ENCODE assay signal across 8 cellular contexts in the genomic region with DNA sequence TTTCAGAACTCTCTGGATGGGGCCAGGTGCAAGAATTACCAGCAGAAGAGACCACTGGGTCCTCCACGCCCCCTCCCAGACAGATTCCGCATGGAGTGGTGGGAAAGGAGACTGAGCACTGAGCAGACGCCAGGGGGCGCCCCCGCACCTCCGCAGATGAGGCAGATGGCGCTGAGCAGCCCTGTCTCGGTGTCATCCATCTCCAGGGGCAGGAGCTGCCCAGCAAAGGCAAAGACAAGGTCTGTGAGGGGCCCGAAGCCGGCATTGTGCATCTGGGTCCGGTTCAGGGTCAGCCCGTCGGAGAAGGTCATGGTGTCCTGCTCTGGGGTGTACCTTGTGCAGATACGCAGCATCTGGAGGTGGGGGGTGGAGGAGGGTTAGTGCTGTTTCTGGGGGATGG. TPM values are rescaled to one million over a fixed set of nuclear protein-coding genes. Genes with fewer than 3 reads are reported as not detected.
A peak's percentile ranks its signal among the peaks of the same experiment; 100 is the strongest.
DNase-seq lines count a peak whose midpoint lies in the region; ATAC-seq, FAIRE-seq and TF ChIP-seq lines count a peak whose summit lies in the region.

No MANE protein-coding gene starts in this region.

- intact Hi-C loops in K562 (cut with micrococcal nuclease) = loop anchor here (1.0 to 2.0 kb wide), 4 partner anchors 38 to 295 kb away; partner anchors contain the start of gene ESPL1

- H3K27ac Mint-ChIP-seq in immature natural killer cell = peak overlapping the region in 4 of 6 donors; percentile 25 to 74 (median 50)

- peaks cover 11% of the 10 kb centered on the region; the same call in 2 of the 3 replicates for H3K79me2 ChIP-seq in K562 (ENCODE audit: control insufficient read depth, insufficient read depth, low read length)

- H3K9me3 ChIP-seq in K562 (replicated peaks; ENCODE audit: control insufficient read depth, insufficient read depth, low read depth, low read length) = no peaks in the 10 kb centered on the region

- H3K4me1 ChIP-seq in K562 (replicated peaks in 1 of 2; ENCODE audit: control insufficient read depth in 2 of 2, insufficient read depth in 2 of 2, low read length in 2 of 2) = peaks cover 20 to 38% of the 10 kb centered on the region in 2 experiments

- CTCF ChIA-PET in K562 (lab: Yijun Ruan, JAX; ENCODE audit: low intra/inter-chr PET ratio) = interaction anchor here (0.6 to 4.5 kb wide), 7 partner anchors 38 to 132 kb away, joined by 3 to 41 read pairs (median 4); partner anchors contain the start of gene ESPL1

- FAIRE-seq in K562 (lab: Jason Lieb, UNC) = peak; percentile 62

- no peak overlapping the region for H3K4me3 Mint-ChIP-seq in immature natural killer cell

- H3K4me3 ChIP-seq in AG10803 (ENCODE audit: low read length) = no peak overlapping the region
- no peak overlapping the region for H3K4me3 ChIP-seq in K562

- no peaks in the 10 kb centered on the region for H3K9me3 Mint-ChIP-seq in immature natural killer cell

- WGBS in K562 (ENCODE audit: insufficient coverage, low coverage, missing lambda C conversion rate) = 9% methylated on average over 14 of the region's 14 CpGs

- no peak overlapping the region for H3K9ac ChIP-seq in K562 (ENCODE audit: insufficient read depth in 1 of 2, low read depth in 2 of 2, low read length in 2 of 2)

- peak overlapping the region; percentile 19; the same call in 1 of the 2 replicates for H3K4me2 ChIP-seq in K562 (ENCODE audit: insufficient read depth, low read length)

- H2AFZ ChIP-seq in K562 (ENCODE audit: low read depth, low read length) = peak overlapping the region; percentile 68

- H3K27ac ChIP-seq in K562 (ENCODE audit: extremely low read depth, low read depth, low read length) = no peak overlapping the region

- BruUV-seq in K562 (replicated peaks; lab: Mats Ljungman, UMichigan) = no TSS peak

- TF ChIP-seq CTCF in AG10803 (conservative IDR thresholded peaks at IDR 0.05; ENCODE audit: low read length) = peak; percentile 90
- TF ChIP-seq CTCF in K562 (IDR thresholded peaks at IDR 0.05 in 2 of 3, conservative IDR thresholded peaks at IDR 0.05 in 1 of 3; ENCODE audit: insufficient read depth in 2 of 3, low read depth in 1 of 3, low read length in 3 of 3) = peak; percentile 96 to 97 (median 97)

- no peak for TF ChIP-seq POLR2A in K562 (conservative IDR thresholded peaks at IDR 0.05)

- H3K9me1 ChIP-seq in K562 (ENCODE audit: control insufficient read depth, insufficient read depth, low read length) = no peaks in the 10 kb centered on the region

- H3K36me3 Mint-ChIP-seq in immature natural killer cell = peaks cover 11 to 21% (median 18%) of the 10 kb centered on the region in 3 donors

- no peak for TF ChIP-seq EP300 in K562 (IDR thresholded peaks at IDR 0.05; ENCODE audit: low read length)

- H3K4me1 Mint-ChIP-seq in immature natural killer cell = peaks cover 66 to 68% of the 10 kb centered on the region in 2 donors

- peaks cover 4 to 9% (median 7%) of the 10 kb centered on the region in 3 donors for H3K27me3 Mint-ChIP-seq in immature natural killer cell (ENCODE audit: low read depth in 3 of 3)

- DNase-seq in AG10803 (ENCODE audit: low read depth) (peak; percentile 70), NCI-H2171 (lab: John Stamatoyannopoulos, UW) (peak; percentile 74), UCSD-AML1 (lab: John Stamatoyannopoulos, UW; ENCODE audit: unreplicated experiment) (peak; percentile 83), K562 (ENCODE audit: extremely low read depth in 1 of 4, low spot score in 3 of 4) (peak; percentile 79 to 87 (median 83)), immature natural killer cell (peak; percentile 77 to 83 (median 79))
- peak; percentile 73 to 79 for DNase-seq in stimulated activated CD4-positive, alpha-beta T cell treated with anti-CD3 and anti-CD28 coated beads, Interleukin-15, amount 100 ng/mL, for 48 hours (ENCODE audit: low read depth in 2 of 2)

- H3K36me3 ChIP-seq in K562 (ENCODE audit: control insufficient read depth, insufficient read depth, low read length) = peaks cover 40% of the 10 kb centered on the region

- POLR2A ChIA-PET in K562 (lab: Yijun Ruan, JAX) = interaction anchor here (0.9 to 2.1 kb wide), 7 partner anchors 32 to 109 kb away, joined by 3 to 6 read pairs (median 5); partner anchors contain the start of genes CSAD, PFDN5 and ZNF740

- in situ Hi-C loops in K562 (cut with MboI) = loop anchor here (5.0 kb wide), 1 partner anchor 74 kb away; no protein-coding TSS in a partner anchor

- H3K27me3 ChIP-seq in K562 (ENCODE audit: control insufficient read depth in 2 of 2, insufficient read depth in 2 of 2, low read length in 2 of 2) = no peaks in the 10 kb centered on the region

- no peaks in the 10 kb centered on the region for H4K20me1 ChIP-seq in K562 (replicated peaks; ENCODE audit: control insufficient read depth, insufficient read depth, low read length)

- ATAC-seq in GM21723 (IDR thresholded peaks at IDR 0.05; ENCODE audit: unreplicated experiment) = peak; percentile 43
- peak; percentile 94 for ATAC-seq in K562
- ATAC-seq in HG03571 (IDR thresholded peaks at IDR 0.05; ENCODE audit: unreplicated experiment) = no peak

- TF ChIP-seq RAD21 in K562 (CRISPR knock-in tag; conservative IDR thresholded peaks at IDR 0.05 in 1 of 2, IDR thresholded peaks at IDR 0.05 in 1 of 2) = peak; percentile 98 to 99

RNA-seq across cellular contexts. Expression of gene ITGB7, which starts 6.3 kb away (rescaled TPM):
- 1.7 and 4.1 TPM in 2 replicates for total RNA-seq in K562 (2011; cell fraction: chromatin; rRNA removed; ENCODE audit: low replicate concordance)
- total RNA-seq in K562 (2011; cell fraction: nucleolus; rRNA removed) = 3.6 and 8.2 TPM in 2 replicates
- total RNA-seq in K562 (2011; cell fraction: nucleoplasm; rRNA removed) = 2.3 and 2.7 TPM in 2 replicates
- total RNA-seq in K562 (2014; rRNA removed) (1.3 and 1.9 TPM in 2 replicates), K562 (2014; rRNA removed; fragmentation: Illumina TruSeq; extraction: Trizol) (0.41 and 0.55 TPM in 2 replicates), K562 (2015; rRNA removed; fragmentation: Illumina TruSeq; extraction: Trizol) (0.54 and 0.64 TPM in 2 replicates), K562 (2021) (2.0 and 3.5 TPM in 2 replicates)
- polyA plus RNA-seq in K562 (2011; rRNA removed) (0.98 and 1.5 TPM in 2 replicates), K562 (2014; fragmentation: Illumina TruSeq; extraction: Trizol) (0.57 and 0.67 TPM in 2 replicates), K562 (2014; fragmentation: Nextera tagmentation; extraction: Ambion mirVana) (under 1 TPM; 0.06 to 0.10 TPM), K562 (2014; rRNA removed) (1.2 and 1.9 TPM in 2 replicates), immature natural killer cell (100 to 1,000 TPM; 289 to 390 (median 389) TPM)
- polyA plus RNA-seq in K562 (2011; cell fraction: cytosol; rRNA removed) = 1.2 and 2.2 TPM in 2 replicates
- polyA plus RNA-seq in K562 (2011; cell fraction: nucleus; rRNA removed) = 3.1 and 4.5 TPM in 2 replicates
- polyA plus RNA-seq in K562 (2012) = 0.82 and 1.4 TPM in 2 replicates
- polyA minus RNA-seq in K562 (2011; rRNA and poly(A)+ RNA removed) = 1.2 and 1.3 TPM in 2 replicates
- 0.95 and 2.7 TPM in 2 replicates for polyA minus RNA-seq in K562 (2011; cell fraction: cytosol; rRNA and poly(A)+ RNA removed)
- polyA minus RNA-seq in K562 (2011; cell fraction: nucleus; rRNA and poly(A)+ RNA removed) = 0.89 and 1.2 TPM in 2 replicates

RNA-seq across cellular contexts. Expression of gene RARG, which starts 18.7 kb away (rescaled TPM):
- total RNA-seq in K562 (2011; cell fraction: chromatin; rRNA removed; ENCODE audit: low replicate concordance) = 6.1 and 17.7 TPM in 2 replicates
- total RNA-seq in K562 (2011; cell fraction: nucleolus; rRNA removed) = 8.7 and 10.3 TPM in 2 replicates
- total RNA-seq in K562 (2011; cell fraction: nucleoplasm; rRNA removed) = 5.0 and 7.3 TPM in 2 replicates
- total RNA-seq in K562 (2014; rRNA removed) = 1.9 and 3.3 TPM in 2 replicates
- total RNA-seq in K562 (2014; rRNA removed; fragmentation: Illumina TruSeq; extraction: Trizol) = 1.8 and 3.1 TPM in 2 replicates
- 3.8 and 4.7 TPM in 2 replicates for total RNA-seq in K562 (2015; rRNA removed; fragmentation: Illumina TruSeq; extraction: Trizol)
- total RNA-seq in K562 (2021) = 7.6 and 9.4 TPM in 2 replicates
- 4.1 and 4.7 TPM in 2 replicates for polyA plus RNA-seq in K562 (2011; rRNA removed)
- 4.7 and 7.6 TPM in 2 replicates for polyA plus RNA-seq in K562 (2011; cell fraction: cytosol; rRNA removed)
- 10.9 and 15.3 TPM in 2 replicates for polyA plus RNA-seq in K562 (2011; cell fraction: nucleus; rRNA removed)
- polyA plus RNA-seq in K562 (2012) = 3.6 and 5.4 TPM in 2 replicates
- polyA plus RNA-seq in K562 (2014; fragmentation: Illumina TruSeq; extraction: Trizol) = 6.0 and 7.8 TPM in 2 replicates
- polyA plus RNA-seq in K562 (2014; fragmentation: Nextera tagmentation; extraction: Ambion mirVana) = under 1 TPM; 0.18 to 0.36 TPM
- polyA plus RNA-seq in K562 (2014; rRNA removed) = 4.9 and 6.5 TPM in 2 replicates
- 4.7 and 5.7 TPM in 2 replicates for polyA minus RNA-seq in K562 (2011; rRNA and poly(A)+ RNA removed)
- polyA minus RNA-seq in K562 (2011; cell fraction: cytosol; rRNA and poly(A)+ RNA removed) = 5.7 and 9.6 TPM in 2 replicates
- polyA minus RNA-seq in K562 (2011; cell fraction: nucleus; rRNA and poly(A)+ RNA removed) = 3.6 and 7.6 TPM in 2 replicates
- polyA plus RNA-seq in immature natural killer cell = 10 to 100 TPM in 1 of 3 donors, 1 to 10 TPM in 2; 2.9 to 10.1 (median 4.7) TPM

RNA-seq across cellular contexts. Expression of gene CSAD, which starts 32.6 kb away (rescaled TPM):
- total RNA-seq in K562 (2011; cell fraction: chromatin; rRNA removed; ENCODE audit: low replicate concordance) = 97.5 and 106 TPM in 2 replicates
- total RNA-seq in K562 (2011; cell fraction: nucleolus; rRNA removed) = 53.5 and 54.7 TPM in 2 replicates
- 60.6 and 65.8 TPM in 2 replicates for total RNA-seq in K562 (2011; cell fraction: nucleoplasm; rRNA removed)
- total RNA-seq in K562 (2014; rRNA removed) (8.1 and 8.5 TPM in 2 replicates), K562 (2014; rRNA removed; fragmentation: Illumina TruSeq; extraction: Trizol) (5.7 and 8.1 TPM in 2 replicates), K562 (2015; rRNA removed; fragmentation: Illumina TruSeq; extraction: Trizol) (6.7 and 7.0 TPM in 2 replicates), K562 (2021) (10.3 and 10.9 TPM in 2 replicates)
- polyA plus RNA-seq in K562 (2011; rRNA removed) (19.6 and 26.6 TPM in 2 replicates), K562 (2014; fragmentation: Illumina TruSeq; extraction: Trizol) (11.1 and 16.8 TPM in 2 replicates), K562 (2014; fragmentation: Nextera tagmentation; extraction: Ambion mirVana) (1 to 10 TPM; 1.8 to 2.4 TPM), K562 (2014; rRNA removed) (17.1 TPM in 2 replicates), immature natural killer cell (1 to 10 TPM in 2 of 3 donors, under 1 TPM in 1; 0.85 to 3.8 (median 2.6) TPM)
- polyA plus RNA-seq in K562 (2011; cell fraction: cytosol; rRNA removed) = 5.5 and 11.5 TPM in 2 replicates
- polyA plus RNA-seq in K562 (2011; cell fraction: nucleus; rRNA removed) = 109 and 129 TPM in 2 replicates
- polyA plus RNA-seq in K562 (2012) = 7.6 and 29.6 TPM in 2 replicates
- polyA minus RNA-seq in K562 (2011; rRNA and poly(A)+ RNA removed) = 6.1 and 7.9 TPM in 2 replicates
- 6.1 TPM in 1 of 2 replicates, not detected in the other for polyA minus RNA-seq in K562 (2011; cell fraction: cytosol; rRNA and poly(A)+ RNA removed)
- 14.8 and 19.5 TPM in 2 replicates for polyA minus RNA-seq in K562 (2011; cell fraction: nucleus; rRNA and poly(A)+ RNA removed)

RNA-seq across cellular contexts. Expression of gene ZNF740, which starts 32.8 kb away (rescaled TPM):
- total RNA-seq in K562 (2011; cell fraction: chromatin; rRNA removed; ENCODE audit: low replicate concordance) = 77.6 and 121 TPM in 2 replicates
- total RNA-seq in K562 (2011; cell fraction: nucleolus; rRNA removed) = 62.2 and 65.9 TPM in 2 replicates
- 76.6 and 88.8 TPM in 2 replicates for total RNA-seq in K562 (2011; cell fraction: nucleoplasm; rRNA removed)
- 15.1 and 16.1 TPM in 2 replicates for total RNA-seq in K562 (2014; rRNA removed)
- 18.6 and 19.9 TPM in 2 replicates for total RNA-seq in K562 (2014; rRNA removed; fragmentation: Illumina TruSeq; extraction: Trizol)
- 13.3 and 13.6 TPM in 2 replicates for total RNA-seq in K562 (2015; rRNA removed; fragmentation: Illumina TruSeq; extraction: Trizol)
- 39.6 and 46.4 TPM in 2 replicates for total RNA-seq in K562 (2021)
- polyA plus RNA-seq in K562 (2011; rRNA removed) = 33.1 and 34.9 TPM in 2 replicates
- polyA plus RNA-seq in K562 (2011; cell fraction: cytosol; rRNA removed) = 9.6 and 17.0 TPM in 2 replicates
- polyA plus RNA-seq in K562 (2011; cell fraction: nucleus; rRNA removed) = 89.9 and 103 TPM in 2 replicates
- 12.8 and 21.6 TPM in 2 replicates for polyA plus RNA-seq in K562 (2012)
- 19.2 and 21.0 TPM in 2 replicates for polyA plus RNA-seq in K562 (2014; fragmentation: Illumina TruSeq; extraction: Trizol)
- polyA plus RNA-seq in K562 (2014; fragmentation: Nextera tagmentation; extraction: Ambion mirVana) = 1 to 10 TPM in 1 of 2 experiments, under 1 TPM in 1; 0.57 to 1.4 TPM
- polyA plus RNA-seq in K562 (2014; rRNA removed) = 20.6 and 22.1 TPM in 2 replicates
- polyA minus RNA-seq in K562 (2011; rRNA and poly(A)+ RNA removed) = 32.3 and 37.3 TPM in 2 replicates
- 8.2 and 9.2 TPM in 2 replicates for polyA minus RNA-seq in K562 (2011; cell fraction: cytosol; rRNA and poly(A)+ RNA removed)
- polyA minus RNA-seq in K562 (2011; cell fraction: nucleus; rRNA and poly(A)+ RNA removed) = 45.2 and 63.6 TPM in 2 replicates
- 1 to 10 TPM; 2.0 to 5.1 (median 2.6) TPM for polyA plus RNA-seq in immature natural killer cell

RNA-seq across cellular contexts. Expression of gene ESPL1, which starts 54.8 kb away (rescaled TPM):
- 92.5 and 189 TPM in 2 replicates for total RNA-seq in K562 (2011; cell fraction: chromatin; rRNA removed; ENCODE audit: low replicate concordance)
- total RNA-seq in K562 (2011; cell fraction: nucleolus; rRNA removed) = 92.7 and 104 TPM in 2 replicates
- 92.8 and 98.3 TPM in 2 replicates for total RNA-seq in K562 (2011; cell fraction: nucleoplasm; rRNA removed)
- total RNA-seq in K562 (2014; rRNA removed) (18.7 and 22.9 TPM in 2 replicates), K562 (2014; rRNA removed; fragmentation: Illumina TruSeq; extraction: Trizol) (8.8 and 10.3 TPM in 2 replicates), K562 (2015; rRNA removed; fragmentation: Illumina TruSeq; extraction: Trizol) (18.8 and 19.0 TPM in 2 replicates), K562 (2021) (47.9 and 55.0 TPM in 2 replicates)
- polyA plus RNA-seq in K562 (2011; rRNA removed) (17.3 and 26.6 TPM in 2 replicates), K562 (2014; fragmentation: Illumina TruSeq; extraction: Trizol) (29.0 and 29.5 TPM in 2 replicates), K562 (2014; fragmentation: Nextera tagmentation; extraction: Ambion mirVana) (1 to 10 TPM; 1.2 to 1.6 TPM), K562 (2014; rRNA removed) (19.4 and 23.9 TPM in 2 replicates), immature natural killer cell (under 1 TPM in 1 of 3 donors, not detected in 2; 0.53 TPM)
- 15.8 and 25.6 TPM in 2 replicates for polyA plus RNA-seq in K562 (2011; cell fraction: cytosol; rRNA removed)
- polyA plus RNA-seq in K562 (2011; cell fraction: nucleus; rRNA removed) = 88.4 and 110 TPM in 2 replicates
- 20.9 and 21.3 TPM in 2 replicates for polyA plus RNA-seq in K562 (2012)
- 26.7 and 29.4 TPM in 2 replicates for polyA minus RNA-seq in K562 (2011; rRNA and poly(A)+ RNA removed)
- 16.5 and 18.8 TPM in 2 replicates for polyA minus RNA-seq in K562 (2011; cell fraction: cytosol; rRNA and poly(A)+ RNA removed)
- 32.0 and 40.3 TPM in 2 replicates for polyA minus RNA-seq in K562 (2011; cell fraction: nucleus; rRNA and poly(A)+ RNA removed)

Comparison
In these comparisons a context has a peak if more than half of its experiments do, and no peak if none do; other contexts are left out.
1. RNA of gene ITGB7, which starts 6.3 kb away (polyA plus RNA-seq): 289 to 390 TPM in immature natural killer cell; 0.06 to 4.5 TPM in K562; every median in the first group is over 10 times any median in the second.
2. Peak in every context shown above with its lines, with median percentiles within 50 percentile points of each other: DNase-seq.